24 cellular contexts compared by ENCODE assay signal in the genomic region with DNA sequence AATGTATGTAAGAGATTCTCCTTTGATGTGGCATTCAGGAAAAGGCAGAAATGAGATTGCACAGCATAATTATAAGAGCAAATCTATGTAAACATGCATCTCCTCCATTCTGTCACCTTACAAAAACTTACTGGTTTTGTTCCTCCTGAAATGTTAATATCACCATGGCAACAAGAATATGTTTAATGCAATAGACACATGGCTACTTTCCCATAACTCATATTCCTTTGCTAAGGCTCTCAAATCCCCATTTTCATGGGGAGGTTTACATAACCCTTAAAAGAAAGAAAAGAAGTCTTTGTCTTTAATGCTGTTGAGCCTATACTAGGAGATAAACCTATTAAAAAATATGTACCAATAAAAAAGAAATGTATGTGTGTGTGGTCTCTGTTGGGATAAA.
"Had no signal": no experiment of that assay in that cellular context is flagged by ENCODE, and none has a peak within 500 bp of the region (broad histone marks: within the 10 kb centered on the region; RNA-seq: fewer than 3 reads in every experiment).

No MANE protein-coding gene starts in this region.

- H3K9me3 ChIP-seq: left ventricle myocardium inferior, neutrophil, right atrium auricular region, right lobe of liver, stomach, testis, thyroid gland, transverse colon, upper lobe of left lung, vagina had no signal

- DNase-seq: islet precursor cell; left ventricle myocardium inferior; mesendoderm; naive B cell; natural killer cell; nephron progenitor cell; occipital lobe; right lobe of liver; stimulated activated CD4-positive, alpha-beta T cell treated with anti-CD3 and anti-CD28 coated beads, Interleukin-1b, Interleukin-23, amount 100 ng/mL, for 48 hours; stimulated activated CD4-positive, alpha-beta T cell treated with anti-CD3 and anti-CD28 coated beads, Interleukin-4, amount 100 ng/mL, for 1 hour; stimulated activated naive B cell treated with anti-CD40 and anti-IgM and Interleukin-4, amounts not matched to agents 10 μg/mL and 1 μg/mL and 100 μg/mL, for 72 hours; stimulated activated naive CD8-positive, alpha-beta T cell treated with anti-CD3 and anti-CD28 coated beads, Interleukin-15, Interleukin-2, amounts not matched to agents 100 U/mL and 50 U/mL, for 24 hours; stomach; testis; thyroid gland; transverse colon; upper lobe of left lung had no signal

- H3K79me2 ChIP-seq: parathyroid adenoma had no signal

- H3K4me2 ChIP-seq: neural progenitor cell, smooth muscle cell had no signal

- H2AFZ ChIP-seq: neural progenitor cell, parathyroid adenoma had no signal

- H3K9ac ChIP-seq: neural progenitor cell, parathyroid adenoma had no signal

- H3K27ac ChIP-seq: left ventricle myocardium inferior, neural progenitor cell, neutrophil, parathyroid adenoma, right atrium auricular region, right lobe of liver, stomach, testis, thyroid gland, transverse colon, upper lobe of left lung, vagina had no signal

- H3K27me3 ChIP-seq: neural progenitor cell, neutrophil, right atrium auricular region, right lobe of liver, stomach, testis, thyroid gland, transverse colon, upper lobe of left lung, vagina had no signal

- ATAC-seq: natural killer cell; right lobe of liver; stimulated activated naive B cell treated with anti-CD40 and anti-IgM and Interleukin-4, amounts not matched to agents 10 μg/mL and 1 μg/mL and 100 μg/mL, for 72 hours; stimulated activated naive CD8-positive, alpha-beta T cell treated with anti-CD3 and anti-CD28 coated beads, Interleukin-15, Interleukin-2, amounts not matched to agents 100 U/mL and 50 U/mL, for 24 hours had no signal

- H3K4me1 ChIP-seq: right lobe of liver, testis, thyroid gland, transverse colon, upper lobe of left lung, vagina had no signal

- H3K36me3 ChIP-seq: neural progenitor cell, neutrophil, right lobe of liver, stomach, thyroid gland, transverse colon, upper lobe of left lung, vagina had no signal

- H3K4me3 ChIP-seq: left ventricle myocardium inferior, lung, neural progenitor cell, right atrium auricular region, right lobe of liver, smooth muscle cell, stomach, testis, thyroid gland, transverse colon, upper lobe of left lung, vagina had no signal
